Comparison of ENCODE assay signal across 11 cellular contexts in the genomic region with DNA sequence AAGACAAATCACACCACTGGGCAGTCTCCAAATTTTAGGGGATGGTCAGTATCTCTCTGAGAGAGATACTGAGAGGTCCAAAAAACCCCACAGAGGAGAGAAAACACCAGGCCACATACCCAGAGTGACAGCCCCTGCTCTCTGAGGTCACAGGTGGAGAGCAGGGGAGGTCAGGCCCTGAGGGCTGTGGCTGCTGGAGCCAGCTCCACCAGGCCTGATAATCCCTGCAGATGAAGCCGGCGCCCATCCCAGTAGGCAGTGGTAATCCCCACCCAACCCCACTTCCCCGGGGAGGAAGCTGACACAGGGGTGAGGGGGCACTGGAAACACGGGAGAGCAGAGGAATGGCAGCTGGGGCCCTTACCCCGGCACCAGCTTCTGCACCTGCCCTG. TPM values are rescaled to one million over a fixed set of nuclear protein-coding genes. Genes with fewer than 3 reads are reported as not detected.
A peak's percentile ranks its signal among the peaks of the same experiment; 100 is the strongest.
DNase-seq lines count a peak whose midpoint lies in the region; ATAC-seq, FAIRE-seq and TF ChIP-seq lines count a peak whose summit lies in the region.
"Had no signal": no experiment of that assay in that cellular context is flagged by ENCODE, and none has a peak within 500 bp of the region (broad histone marks: within the 10 kb centered on the region; RNA-seq: fewer than 3 reads in every experiment).

No MANE protein-coding gene starts in this region.

- TF ChIP-seq CTCF in Loucy (conservative IDR thresholded peaks at IDR 0.05; ENCODE audit: low read length) (no peak), glutamatergic neuron (IDR thresholded peaks at IDR 0.05; ENCODE audit: partially characterized antibody, unreplicated experiment) (no peak)

- H3K4me1 Mint-ChIP-seq in stimulated activated memory B cell treated with anti-CD40 and anti-IgM and Interleukin-4, amounts not matched to agents 10 μg/mL and 1 μg/mL and 100 μg/mL, for 72 hours: peaks cover 40% of the 10 kb centered on the region
- H3K4me1 Mint-ChIP-seq in glutamatergic neuron (ENCODE audit: low read depth, unreplicated experiment): peaks cover 2% of the 10 kb centered on the region
- H3K4me1 Mint-ChIP-seq in activated T-helper 17 cell treated with anti-CD3 and anti-CD28 coated beads, Interleukin-2, amount 50 U/mL, for 72 hours: peaks cover 5% of the 10 kb centered on the region

- H3K79me2 ChIP-seq in Loucy (ENCODE audit: insufficient read depth, low read length): no peaks in the 10 kb centered on the region

- no peaks in the 10 kb centered on the region for H3K9me2 ChIP-seq in Loucy (replicated peaks; ENCODE audit: low read depth, low read length)

- DNase-seq in GM12892 (ENCODE audit: insufficient read length) (no peak), glutamatergic neuron (no peak), DMS 273 (lab: John Stamatoyannopoulos, UW; ENCODE audit: unreplicated experiment) (no peak), HPDE6-E6E7 (ENCODE audit: extremely low spot score) (no peak)
- DNase-seq: NK-92 treated with Interleukin-12 subunit alpha and Interleukin-12 subunit beta, amount 100 ng/mL, for 24 hours; SW 1271 had no signal

- no peaks in the 10 kb centered on the region for H3K27me3 ChIP-seq in Loucy (ENCODE audit: insufficient read depth, low read length, poor library complexity, severe bottlenecking)

- peak overlapping the region; percentile 85 for H3K27ac Mint-ChIP-seq in stimulated activated memory B cell treated with anti-CD40 and anti-IgM and Interleukin-4, amounts not matched to agents 10 μg/mL and 1 μg/mL and 100 μg/mL, for 72 hours
- no peak overlapping the region for H3K27ac Mint-ChIP-seq in glutamatergic neuron (ENCODE audit: unreplicated experiment)
- H3K27ac Mint-ChIP-seq in activated T-helper 17 cell treated with anti-CD3 and anti-CD28 coated beads, Interleukin-2, amount 50 U/mL, for 72 hours: no peak overlapping the region
- H3K27ac Mint-ChIP-seq: activated T-helper 2 cell treated with anti-CD3 and anti-CD28 coated beads, Interferon-gamma antibody, Interleukin-2, Interleukin-4, amounts not matched to agents 10 μg/mL and 5 μg/mL and 100 μg/mL, durations not matched to agents 14 hours and 24 hours and 36 hours had no signal

- peak; percentile 67 for FAIRE-seq in GM12892 (lab: Jason Lieb, UNC)

- no peaks in the 10 kb centered on the region for H3K9me3 Mint-ChIP-seq in stimulated activated memory B cell treated with anti-CD40 and anti-IgM and Interleukin-4, amounts not matched to agents 10 μg/mL and 1 μg/mL and 100 μg/mL, for 72 hours
- no peaks in the 10 kb centered on the region for H3K9me3 Mint-ChIP-seq in glutamatergic neuron (ENCODE audit: unreplicated experiment)
- no peaks in the 10 kb centered on the region for H3K9me3 Mint-ChIP-seq in activated T-helper 17 cell treated with anti-CD3 and anti-CD28 coated beads, Interleukin-2, amount 50 U/mL, for 72 hours
- H3K9me3 Mint-ChIP-seq: activated T-helper 2 cell treated with anti-CD3 and anti-CD28 coated beads, Interferon-gamma antibody, Interleukin-2, Interleukin-4, amounts not matched to agents 10 μg/mL and 5 μg/mL and 100 μg/mL, durations not matched to agents 14 hours and 24 hours and 36 hours had no signal

- no peaks in the 10 kb centered on the region for H3K36me3 ChIP-seq in Loucy (ENCODE audit: insufficient read depth, low read length)

- 0 out of 2 replicates have a peak overlapping the region, but pooled peaks have one; percentile 1 for H2AFZ ChIP-seq in Loucy (ENCODE audit: low read length)

- ATAC-seq in esophagus mucosa: peak; percentile 16
- ATAC-seq in stimulated activated memory B cell treated with anti-CD40 and anti-IgM and Interleukin-4, amounts not matched to agents 10 μg/mL and 1 μg/mL and 100 μg/mL, for 72 hours: no peak
- ATAC-seq in activated T-helper 17 cell treated with anti-CD3 and anti-CD28 coated beads, Interleukin-2, amount 50 U/mL, for 72 hours (replicated peaks): no peak

- TF ChIP-seq POLR2A in GM12892 (IDR thresholded peaks at IDR 0.05; ENCODE audit: low read depth, low read length): no peak

- no peak overlapping the region for H3K4me3 Mint-ChIP-seq in stimulated activated memory B cell treated with anti-CD40 and anti-IgM and Interleukin-4, amounts not matched to agents 10 μg/mL and 1 μg/mL and 100 μg/mL, for 72 hours
- no peak overlapping the region for H3K4me3 Mint-ChIP-seq in glutamatergic neuron (ENCODE audit: unreplicated experiment)
- no peak overlapping the region for H3K4me3 Mint-ChIP-seq in activated T-helper 17 cell treated with anti-CD3 and anti-CD28 coated beads, Interleukin-2, amount 50 U/mL, for 72 hours

- H3K4me1 ChIP-seq in Loucy (ENCODE audit: insufficient read depth, low read length, poor library complexity, severe bottlenecking): peaks cover 40% of the 10 kb centered on the region

- peaks cover 5% of the 10 kb centered on the region; the same call in 1 of the 2 replicates for H3F3A ChIP-seq in Loucy (ENCODE audit: low read depth)

- peak overlapping the region; percentile 48 for H3K9ac ChIP-seq in Loucy (ENCODE audit: low read depth, low read length, poor library complexity, severe bottlenecking)

- no peak overlapping the region for H3K4me3 ChIP-seq in Loucy (ENCODE audit: low read length, poor library complexity, severe bottlenecking)

- no peaks in the 10 kb centered on the region for H3K36me3 Mint-ChIP-seq in stimulated activated memory B cell treated with anti-CD40 and anti-IgM and Interleukin-4, amounts not matched to agents 10 μg/mL and 1 μg/mL and 100 μg/mL, for 72 hours
- H3K36me3 Mint-ChIP-seq in glutamatergic neuron (ENCODE audit: unreplicated experiment): peaks cover 5% of the 10 kb centered on the region
- no peaks in the 10 kb centered on the region for H3K36me3 Mint-ChIP-seq in activated T-helper 17 cell treated with anti-CD3 and anti-CD28 coated beads, Interleukin-2, amount 50 U/mL, for 72 hours (ENCODE audit: low read depth)

- no peaks in the 10 kb centered on the region for H3K9me3 ChIP-seq in Loucy (ENCODE audit: insufficient read depth, low read depth, low read length)

- no peaks in the 10 kb centered on the region for H3K27me3 Mint-ChIP-seq in stimulated activated memory B cell treated with anti-CD40 and anti-IgM and Interleukin-4, amounts not matched to agents 10 μg/mL and 1 μg/mL and 100 μg/mL, for 72 hours
- H3K27me3 Mint-ChIP-seq in glutamatergic neuron (ENCODE audit: unreplicated experiment): peaks cover 3% of the 10 kb centered on the region
- peaks cover 9% of the 10 kb centered on the region for H3K27me3 Mint-ChIP-seq in activated T-helper 17 cell treated with anti-CD3 and anti-CD28 coated beads, Interleukin-2, amount 50 U/mL, for 72 hours

- peak overlapping the region; percentile 59 for H3K4me2 ChIP-seq in Loucy (ENCODE audit: low read depth, low read length, poor library complexity, severe bottlenecking)

- H4K20me1 ChIP-seq in Loucy (ENCODE audit: insufficient read depth, low read length, poor library complexity, severe bottlenecking): no peaks in the 10 kb centered on the region

RNA-seq across cellular contexts. Expression of a gene that starts 31.2 kb away (rescaled TPM):
- 488 TPM for polyA plus RNA-seq in GM12892 (2012; ENCODE audit: missing spikeins)
- 99.7 TPM for total RNA-seq in esophagus mucosa
- 246 TPM for total RNA-seq in glutamatergic neuron (ENCODE audit: unreplicated experiment)
- total RNA-seq in activated T-helper 17 cell treated with anti-CD3 and anti-CD28 coated beads, Interleukin-2, amount 50 U/mL, for 72 hours: 100 to 1,000 TPM; 121 to 140 TPM

RNA-seq across cellular contexts. Expression of a gene that starts 38.5 kb away (rescaled TPM):
- 22.2 TPM for polyA plus RNA-seq in GM12892 (2012; ENCODE audit: missing spikeins)
- total RNA-seq in esophagus mucosa (1.5 TPM), glutamatergic neuron (ENCODE audit: unreplicated experiment) (11.3 TPM)
- total RNA-seq in activated T-helper 17 cell treated with anti-CD3 and anti-CD28 coated beads, Interleukin-2, amount 50 U/mL, for 72 hours: 10 to 100 TPM in 1 of 2 donors, 1 to 10 TPM in 1; 3.2 to 19.3 TPM
